8 cellular contexts compared by ENCODE assay signal in genomic region chr12:124389537-124390441, GRCh38.
DNase-seq lines count a peak whose midpoint lies in the region; ATAC-seq, FAIRE-seq and TF ChIP-seq lines count a peak whose summit lies in the region.

No MANE protein-coding gene starts in this region.

- no peaks in the 10 kb centered on the region for H3K27me3 ChIP-seq in iPS-18a (ENCODE audit: control insufficient read depth, insufficient read depth, low read length)
- no peaks in the 10 kb centered on the region for H3K27me3 ChIP-seq in skeletal muscle tissue (ENCODE audit: control insufficient read depth in 3 of 3, insufficient read depth in 3 of 3, low read length in 3 of 3)

- no peak for TF ChIP-seq CTCF in WI38 (IDR thresholded peaks at IDR 0.05; ENCODE audit: low read depth, low read length)

- ATAC-seq in HG03469 (IDR thresholded peaks at IDR 0.05; ENCODE audit: unreplicated experiment): no peak
- ATAC-seq in HG03025 (IDR thresholded peaks at IDR 0.05; ENCODE audit: low FRiP score, unreplicated experiment): no peak

- no peak overlapping the region for H3K27ac ChIP-seq in iPS-18a (ENCODE audit: low read length)
- H3K27ac ChIP-seq in skeletal muscle tissue (ENCODE audit: low read depth, low read length): peak overlapping the region; percentile 98

- FAIRE-seq in GM12892 (lab: Jason Lieb, UNC): no peak

- H3K9me3 ChIP-seq in iPS-18a (ENCODE audit: control insufficient read depth, low read depth, low read length) (no peaks in the 10 kb centered on the region), skeletal muscle tissue (ENCODE audit: control insufficient read depth in 3 of 3, low read length in 3 of 3) (no peaks in the 10 kb centered on the region)

- H3K36me3 ChIP-seq in iPS-18a (ENCODE audit: control insufficient read depth, low read depth, low read length): peaks cover 15% of the 10 kb centered on the region
- H3K36me3 ChIP-seq in skeletal muscle tissue (ENCODE audit: control insufficient read depth in 3 of 3, insufficient read depth in 3 of 3, low read length in 3 of 3): peaks cover 3 to 22% (median 15%) of the 10 kb centered on the region in 3 donors

- H3K9ac ChIP-seq in iPS-18a (ENCODE audit: low read length) (no peak overlapping the region), skeletal muscle tissue (ENCODE audit: low read depth in 1 of 3, low read length in 3 of 3) (peak overlapping the region in 2 of 3 donors; percentile 50 to 100)

- peaks cover 16% of the 10 kb centered on the region for H3K4me1 ChIP-seq in iPS-18a (ENCODE audit: control insufficient read depth, low read depth, low read length)
- peaks cover 81 to 92% (median 82%) of the 10 kb centered on the region in 3 donors for H3K4me1 ChIP-seq in skeletal muscle tissue (ENCODE audit: control insufficient read depth in 3 of 3, insufficient read depth in 3 of 3, low read length in 3 of 3)

- DNase-seq in GM12892 (ENCODE audit: insufficient read length): no peak
- DNase-seq in DMS114 treated with DMSO at 0.1 percent for 48 hours (lab: John Stamatoyannopoulos, UW; ENCODE audit: unreplicated experiment): no peak
- no peak for DNase-seq in NCI-H82 (lab: John Stamatoyannopoulos, UW)

- H3K4me3 ChIP-seq in WI38 (ENCODE audit: low read depth, low read length): peak overlapping the region; percentile 90
- peak overlapping the region; percentile 65 for H3K4me3 ChIP-seq in iPS-18a (ENCODE audit: low read length)
- peak overlapping the region in 2 of 3 donors; percentile 67 to 90 for H3K4me3 ChIP-seq in skeletal muscle tissue (ENCODE audit: low read length in 3 of 3)

- 0 out of 2 replicates have a peak, but pooled peaks have one; percentile 7 for TF ChIP-seq POLR2A in GM12892 (IDR thresholded peaks at IDR 0.05; ENCODE audit: low read depth, low read length)
